ENCODE assay signal across 1 cellular context in genomic region chr7:130421685-130422084, GRCh38.
TF ChIP-seq lines count a peak whose summit lies in the region.

No MANE protein-coding gene starts in this region.

TF ChIP-seq in HepG2, 621 proteins besides CTCF, POLR2A, EP300 and RAD21 (continued from another document):
- no peak for TF ChIP-seq MXD3 (CRISPR knock-in tag; IDR thresholded peaks at IDR 0.05)
- no peak for TF ChIP-seq CAMTA2 (CRISPR knock-in tag; IDR thresholded peaks at IDR 0.05; ENCODE audit: borderline replicate concordance)
- no peak for TF ChIP-seq ZNF331 (CRISPR knock-in tag; IDR thresholded peaks at IDR 0.05)
- no peak for TF ChIP-seq PPARG (CRISPR knock-in tag; conservative IDR thresholded peaks at IDR 0.05)
TF ChIP-seq in HepG2: peak in this region for 0.
